Comparison of ENCODE assay signal across 10 cellular contexts in genomic region chr5:7851240-7851592, GRCh38. TPM values are rescaled to one million over a fixed set of nuclear protein-coding genes. Genes with fewer than 3 reads are reported as not detected.
A peak's percentile ranks its signal among the peaks of the same experiment; 100 is the strongest.
DNase-seq lines count a peak whose midpoint lies in the region; ATAC-seq and TF ChIP-seq lines count a peak whose summit lies in the region.
"Had no signal": no experiment of that assay in that cellular context is flagged by ENCODE, and none has a peak within 500 bp of the region (broad histone marks: within the 10 kb centered on the region; RNA-seq: fewer than 3 reads in every experiment).

No MANE protein-coding gene starts in this region.

- TF ChIP-seq CTCF in dorsolateral prefrontal cortex (IDR thresholded peaks at IDR 0.05 in 54 of 56, conservative IDR thresholded peaks at IDR 0.05 in 2 of 56; ENCODE audit: low read depth in 1 of 56, partially characterized antibody in 56 of 56): peak in 6 of 56 donors; percentile 0 to 6 (median 2)

- H3K27ac ChIP-seq in dorsolateral prefrontal cortex (peak overlapping the region in 8 of 59 donors; percentile 9 to 61 (median 27)), SJCRH30 (no peak overlapping the region)

- no peaks in the 10 kb centered on the region for H3K9me3 Mint-ChIP-seq in stimulated activated naive CD8-positive, alpha-beta T cell treated with anti-CD3 and anti-CD28 coated beads, Interleukin-15, Interleukin-2, amounts not matched to agents 100 ng/mL and 50 ng/mL, for 24 hours
- no peaks in the 10 kb centered on the region for H3K9me3 Mint-ChIP-seq in natural killer cell treated with Interleukin-12 subunit alpha and Interleukin-12 subunit beta and Interleukin-15 and Interleukin-18, amount 100 ng/mL, for 72 hours

- peaks cover 13% of the 10 kb centered on the region for H3K4me1 Mint-ChIP-seq in stimulated activated naive CD8-positive, alpha-beta T cell treated with anti-CD3 and anti-CD28 coated beads, Interleukin-15, Interleukin-2, amounts not matched to agents 100 ng/mL and 50 ng/mL, for 24 hours (ENCODE audit: low read depth)
- H3K4me1 Mint-ChIP-seq in natural killer cell treated with Interleukin-12 subunit alpha and Interleukin-12 subunit beta and Interleukin-15 and Interleukin-18, amount 100 ng/mL, for 72 hours (ENCODE audit: low read depth in 2 of 2): peaks cover 6 to 13% of the 10 kb centered on the region in 2 donors

- no peak for DNase-seq in stimulated activated naive CD8-positive, alpha-beta T cell treated with anti-CD3 and anti-CD28 coated beads, Interleukin-15, Interleukin-2, amounts not matched to agents 100 U/mL and 50 U/mL, for 24 hours
- no peak for DNase-seq in dorsolateral prefrontal cortex
- no peak for DNase-seq in natural killer cell treated with Interleukin-12 subunit alpha and Interleukin-12 subunit beta and Interleukin-15 and Interleukin-18, amount 100 ng/mL, for 72 hours (ENCODE audit: low spot score)
- no peak for DNase-seq in pons (ENCODE audit: low spot score)
- no peak for DNase-seq in SJCRH30
- no peak for DNase-seq in activated CD4-positive, alpha-beta T cell treated with anti-CD3 and anti-CD28 coated beads for 4 hours
- DNase-seq: DND-41, SIG-M5 had no signal

- no peaks in the 10 kb centered on the region for H3K36me3 ChIP-seq in SJCRH30

- no peaks in the 10 kb centered on the region for H3K9me3 ChIP-seq in SJCRH30 (replicated peaks)

- peaks cover 44% of the 10 kb centered on the region for H3K27me3 Mint-ChIP-seq in stimulated activated naive CD8-positive, alpha-beta T cell treated with anti-CD3 and anti-CD28 coated beads, Interleukin-15, Interleukin-2, amounts not matched to agents 100 ng/mL and 50 ng/mL, for 24 hours
- H3K27me3 Mint-ChIP-seq in natural killer cell treated with Interleukin-12 subunit alpha and Interleukin-12 subunit beta and Interleukin-15 and Interleukin-18, amount 100 ng/mL, for 72 hours: peaks cover 5 to 17% of the 10 kb centered on the region in 2 donors

- H3K27me3 ChIP-seq in dorsolateral prefrontal cortex (peaks cover 0 to 2% (median 0%) of the 10 kb centered on the region in 45 donors), SJCRH30 (no peaks in the 10 kb centered on the region)

- H3K36me3 Mint-ChIP-seq in stimulated activated naive CD8-positive, alpha-beta T cell treated with anti-CD3 and anti-CD28 coated beads, Interleukin-15, Interleukin-2, amounts not matched to agents 100 ng/mL and 50 ng/mL, for 24 hours (ENCODE audit: low read depth): no peaks in the 10 kb centered on the region
- no peaks in the 10 kb centered on the region for H3K36me3 Mint-ChIP-seq in natural killer cell treated with Interleukin-12 subunit alpha and Interleukin-12 subunit beta and Interleukin-15 and Interleukin-18, amount 100 ng/mL, for 72 hours

- no peak overlapping the region for H3K27ac Mint-ChIP-seq in stimulated activated naive CD8-positive, alpha-beta T cell treated with anti-CD3 and anti-CD28 coated beads, Interleukin-15, Interleukin-2, amounts not matched to agents 100 ng/mL and 50 ng/mL, for 24 hours
- no peak overlapping the region for H3K27ac Mint-ChIP-seq in natural killer cell treated with Interleukin-12 subunit alpha and Interleukin-12 subunit beta and Interleukin-15 and Interleukin-18, amount 100 ng/mL, for 72 hours

- H3K4me3 ChIP-seq in dorsolateral prefrontal cortex: peak overlapping the region; percentile 36 to 80 (median 65)
- no peak overlapping the region for H3K4me3 ChIP-seq in SJCRH30

- ATAC-seq in stimulated activated naive CD8-positive, alpha-beta T cell treated with anti-CD3 and anti-CD28 coated beads, Interleukin-15, Interleukin-2, amounts not matched to agents 100 U/mL and 50 U/mL, for 24 hours: no peak
- no peak for ATAC-seq in natural killer cell treated with Interleukin-12 subunit alpha and Interleukin-12 subunit beta and Interleukin-15 and Interleukin-18, amount 100 ng/mL, for 72 hours
- ATAC-seq in HG03521 (IDR thresholded peaks at IDR 0.05; ENCODE audit: unreplicated experiment): no peak

- intact Hi-C loops in dorsolateral prefrontal cortex (cut with DNase I): loop anchor here (10.0 kb wide), 4 partner anchors 456 to 1086 kb away; partner anchors contain the start of gene ADCY2 (in 1 of the 2)

- peak overlapping the region; percentile 71 for H3K4me3 Mint-ChIP-seq in stimulated activated naive CD8-positive, alpha-beta T cell treated with anti-CD3 and anti-CD28 coated beads, Interleukin-15, Interleukin-2, amounts not matched to agents 100 ng/mL and 50 ng/mL, for 24 hours
- H3K4me3 Mint-ChIP-seq in natural killer cell treated with Interleukin-12 subunit alpha and Interleukin-12 subunit beta and Interleukin-15 and Interleukin-18, amount 100 ng/mL, for 72 hours: peak overlapping the region; percentile 78

- H3K4me1 ChIP-seq in SJCRH30: peaks cover 6% of the 10 kb centered on the region

RNA-seq across cellular contexts. Expression of gene CFAP90, which starts 0.3 kb away (rescaled TPM):
- 10 to 100 TPM in 10 of 120 experiments, 1 to 10 TPM in 110; 2.5 to 20.4 (median 6.8) TPM for total RNA-seq in dorsolateral prefrontal cortex
- not detected for total RNA-seq in natural killer cell treated with Interleukin-12 subunit alpha and Interleukin-12 subunit beta and Interleukin-15 and Interleukin-18, amount 100 ng/mL, for 72 hours
- 0.20 TPM in 1 of 2 replicates, not detected in the other for total RNA-seq in SJCRH30 (2014; rRNA removed; shearing (Covaris generic))

RNA-seq across cellular contexts. Expression of gene FASTKD3, which starts 17.6 kb away (rescaled TPM):
- total RNA-seq in dorsolateral prefrontal cortex: 10 to 100 TPM in 65 of 120 experiments, 1 to 10 TPM in 55; 4.4 to 16.7 (median 10.2) TPM
- total RNA-seq in natural killer cell treated with Interleukin-12 subunit alpha and Interleukin-12 subunit beta and Interleukin-15 and Interleukin-18, amount 100 ng/mL, for 72 hours: 10 to 100 TPM; 13.6 to 16.2 TPM
- 16.9 TPM in 2 replicates for total RNA-seq in SJCRH30 (2014; rRNA removed; shearing (Covaris generic))

RNA-seq across cellular contexts. Expression of gene MTRR, which starts 17.7 kb away (rescaled TPM):
- total RNA-seq in dorsolateral prefrontal cortex: 100 to 1,000 TPM in 1 of 120 experiments, 10 to 100 TPM in 119; 42.8 to 132 (median 64.0) TPM
- 10 to 100 TPM; 72.7 to 91.3 TPM for total RNA-seq in natural killer cell treated with Interleukin-12 subunit alpha and Interleukin-12 subunit beta and Interleukin-15 and Interleukin-18, amount 100 ng/mL, for 72 hours
- 29.4 and 31.7 TPM in 2 replicates for total RNA-seq in SJCRH30 (2014; rRNA removed; shearing (Covaris generic))
